Comparison of ENCODE assay signal across 8 cellular contexts in the genomic region with DNA sequence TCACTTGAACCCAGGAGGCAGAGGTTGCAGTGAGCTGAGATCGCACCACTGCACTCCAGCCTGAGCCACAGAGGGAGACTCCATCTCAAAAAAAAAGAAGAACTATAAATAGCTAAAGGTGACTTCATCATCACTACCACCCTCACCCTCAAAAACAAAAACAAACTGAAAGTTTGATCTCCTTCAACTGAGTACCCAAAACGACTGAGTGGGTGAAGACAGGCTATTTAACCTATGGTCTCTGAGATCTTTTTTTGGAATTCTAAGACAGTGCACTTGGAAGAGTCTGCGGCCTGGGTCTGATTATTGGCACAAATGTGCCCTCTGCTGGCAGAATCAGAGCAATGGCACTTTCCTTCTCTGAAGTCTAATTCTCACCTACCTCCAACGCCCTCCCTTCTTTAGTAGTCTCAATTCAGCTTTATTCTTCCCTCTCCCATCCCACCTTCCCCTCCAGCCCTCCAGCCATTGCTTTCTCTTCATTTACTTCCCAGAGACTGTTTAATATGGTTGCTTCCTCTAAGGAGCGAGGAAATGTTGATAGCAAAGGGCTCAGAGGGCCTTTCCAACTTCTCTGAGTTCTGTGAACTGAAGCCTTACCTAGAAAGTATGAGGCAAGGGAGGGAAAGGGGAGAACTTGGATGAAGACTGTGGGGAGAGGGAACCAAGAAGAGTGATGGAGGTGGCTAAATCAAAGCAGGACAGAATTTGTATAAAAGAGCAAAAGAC. TPM values are rescaled to one million over a fixed set of nuclear protein-coding genes. Genes with fewer than 3 reads are reported as not detected.
A peak's percentile ranks its signal among the peaks of the same experiment; 100 is the strongest.
DNase-seq lines count a peak whose midpoint lies in the region; ATAC-seq, FAIRE-seq and TF ChIP-seq lines count a peak whose summit lies in the region.

No MANE protein-coding gene starts in this region.

- H3K36me3 ChIP-seq in breast epithelium, result no peaks in the 10 kb centered on the region

- TF ChIP-seq CTCF in AG10803 (conservative IDR thresholded peaks at IDR 0.05; ENCODE audit: low read length) (peak; percentile 94), breast epithelium (IDR thresholded peaks at IDR 0.05) (peak; percentile 76 to 98 (median 89))

- no peaks in the 10 kb centered on the region for H3K4me1 ChIP-seq in breast epithelium

- intact Hi-C loops in breast epithelium (cut with DNase I; ENCODE audit: low total_unique reads), result loop anchor here (2.0 kb wide), 1 partner anchor 115 kb away; no protein-coding TSS in a partner anchor

- H3K27me3 ChIP-seq in breast epithelium, result no peaks in the 10 kb centered on the region

- DNase-seq in AG10803 (ENCODE audit: low read depth) (peak; percentile 71), NCI-H1694 treated with DMSO at 0.1 percent for 48 hours (lab: John Stamatoyannopoulos, UW) (peak; percentile 60), breast epithelium (ENCODE audit: low spot score in 2 of 2) (peak; percentile 41 to 51), iris pigment epithelial cell (ENCODE audit: low read depth) (peak; percentile 60)
- DNase-seq in stimulated activated CD4-positive, alpha-beta T cell treated with anti-CD3 and anti-CD28 coated beads, Interleukin-2, amount 100 ng/mL, for 4 hours (ENCODE audit: low read depth), result peak; percentile 33

- no peak overlapping the region for H3K27ac ChIP-seq in breast epithelium

- peak; percentile 51 for ATAC-seq in GM18909 (IDR thresholded peaks at IDR 0.05; ENCODE audit: poor library complexity, unreplicated experiment)
- ATAC-seq in HG03159 (IDR thresholded peaks at IDR 0.05; ENCODE audit: unreplicated experiment), result no peak

- TF ChIP-seq POLR2A in breast epithelium (IDR thresholded peaks at IDR 0.05), result no peak

- H3K4me3 ChIP-seq in AG10803 (ENCODE audit: low read length) (no peak overlapping the region), breast epithelium (no peak overlapping the region)

- peak; percentile 39 for FAIRE-seq in TTC549 (lab: Jason Lieb, UNC)

- H3K9me3 ChIP-seq in breast epithelium, result no peaks in the 10 kb centered on the region

RNA-seq across cellular contexts. Expression of a gene that starts 2.9 kb away (rescaled TPM):
- total RNA-seq in breast epithelium, result 1 to 10 TPM in 1 of 3 donors, under 1 TPM in 2; 0.80 to 1.2 (median 0.98) TPM

RNA-seq across cellular contexts. Expression of a gene that starts 11.7 kb away (rescaled TPM):
- total RNA-seq in breast epithelium, result under 1 TPM in 1 of 3 donors, not detected in 2; 0.15 TPM

RNA-seq across cellular contexts. Expression of a gene that starts 53.0 kb away (rescaled TPM):
- 100 to 1,000 TPM in 1 of 3 donors, 10 to 100 TPM in 2; 18.2 to 106 (median 57.0) TPM for total RNA-seq in breast epithelium

RNA-seq across cellular contexts. Expression of a gene that starts 53.7 kb away (rescaled TPM):
- 10 to 100 TPM in 1 of 3 donors, 1 to 10 TPM in 2; 5.4 to 11.7 (median 7.9) TPM for total RNA-seq in breast epithelium
